Comparison of ENCODE assay signal across 21 cellular contexts in genomic region chr18:69217271-69217670, GRCh38.
DNase-seq lines count a peak whose midpoint lies in the region; ATAC-seq and TF ChIP-seq lines count a peak whose summit lies in the region.
"Had no signal": no experiment of that assay in that cellular context is flagged by ENCODE, and none has a peak within 500 bp of the region (broad histone marks: within the 10 kb centered on the region; RNA-seq: fewer than 3 reads in every experiment).

No MANE protein-coding gene starts in this region.

- H3K9ac ChIP-seq in MM.1S (ENCODE audit: low read length): no peak overlapping the region
- H3K9ac ChIP-seq: SK-N-SH had no signal

- no peak overlapping the region for H2AFZ ChIP-seq in MM.1S (ENCODE audit: low read length)

- H3K27ac ChIP-seq in MM.1S (ENCODE audit: low read length) (no peak overlapping the region), heart right ventricle (no peak overlapping the region)
- H3K27ac ChIP-seq: adrenal gland, Peyer's patch, skin epidermis had no signal

- H3K9me2 ChIP-seq in MM.1S (replicated peaks; ENCODE audit: insufficient read depth, low read length): no peaks in the 10 kb centered on the region
- H3K9me2 ChIP-seq: SK-N-SH had no signal

- TF ChIP-seq CTCF in MM.1S (IDR thresholded peaks at IDR 0.05; ENCODE audit: low read length): no peak
- TF ChIP-seq CTCF in heart right ventricle (IDR thresholded peaks at IDR 0.05): no peak

- no peaks in the 10 kb centered on the region for H3K9me3 ChIP-seq in MM.1S (replicated peaks; ENCODE audit: insufficient read depth, low read length)
- no peaks in the 10 kb centered on the region for H3K9me3 ChIP-seq in heart right ventricle
- H3K9me3 ChIP-seq: adrenal gland, MG63, Peyer's patch, SK-N-SH had no signal

- no peaks in the 10 kb centered on the region for H3K36me3 ChIP-seq in MM.1S (replicated peaks; ENCODE audit: insufficient read depth, low read length)
- no peaks in the 10 kb centered on the region for H3K36me3 ChIP-seq in heart right ventricle
- H3K36me3 ChIP-seq: adrenal gland, MG63, Peyer's patch had no signal

- peak; percentile 83 for DNase-seq in DMS79 treated with DMSO at 0.1 percent for 48 hours (lab: John Stamatoyannopoulos, UW)
- DNase-seq in NCI-H1930 (lab: John Stamatoyannopoulos, UW): peak; percentile 64 to 70
- peak; percentile 61 for DNase-seq in NCI-H524 treated with DMSO at 0.1 percent for 48 hours (lab: John Stamatoyannopoulos, UW)
- DNase-seq in left kidney (ENCODE audit: low read depth, low spot score): peak; percentile 71
- DNase-seq in MM.1S: no peak
- no peak for DNase-seq in heart right ventricle
- DNase-seq: activated B cell treated with CpG ODN at 0.5 μM for 24 hours; activated CD4-positive, alpha-beta memory T cell treated with anti-CD3 and anti-CD28 coated beads, Interleukin-2, amount 10 ng/mL, durations not matched to agents 7 days and 5 days; activated gamma-delta T cell; activated T-cell treated with anti-CD3 and anti-CD28 coated beads for 4 hours; adrenal gland; cortex of kidney; left colon; MG63; midbrain; NK-92 treated with Interleukin-12 subunit alpha and Interleukin-12 subunit beta, amount 100 ng/mL, for 24 hours; Peyer's patch; SK-N-SH; stimulated activated naive CD4-positive, alpha-beta T cell treated with Interleukin-2 at 50 U/mL for 16 hours had no signal

- ATAC-seq in HG03139 (IDR thresholded peaks at IDR 0.05; ENCODE audit: unreplicated experiment) (no peak), heart right ventricle (no peak)
- ATAC-seq: left colon had no signal

- intact Hi-C loops in heart right ventricle (cut with DNase I): no loop called here

- no peaks in the 10 kb centered on the region for H3K27me3 ChIP-seq in MM.1S (replicated peaks; ENCODE audit: insufficient read depth, low read length)
- no peaks in the 10 kb centered on the region for H3K27me3 ChIP-seq in heart right ventricle
- H3K27me3 ChIP-seq: adrenal gland, MG63, Peyer's patch had no signal

- H3K4me2 ChIP-seq in MM.1S (ENCODE audit: low read depth, low read length): no peak overlapping the region
- H3K4me2 ChIP-seq: SK-N-SH had no signal

- WGBS in heart right ventricle, 2 donors: 66 to 75% methylated on average over 7 of the region's 7 CpGs

- H3F3A ChIP-seq in MM.1S (ENCODE audit: insufficient read depth, low read length): no peaks in the 10 kb centered on the region

- H4K20me1 ChIP-seq in MM.1S (ENCODE audit: insufficient read depth, low read length): no peaks in the 10 kb centered on the region

- no peaks in the 10 kb centered on the region for H3K79me2 ChIP-seq in MM.1S (ENCODE audit: low read length)

- H3K4me1 ChIP-seq in MM.1S (ENCODE audit: low read length): peaks cover 4% of the 10 kb centered on the region; the same call in 1 of the 2 replicates
- no peaks in the 10 kb centered on the region for H3K4me1 ChIP-seq in heart right ventricle
- H3K4me1 ChIP-seq: adrenal gland, Peyer's patch had no signal

- no peak overlapping the region for H3K4me3 ChIP-seq in MM.1S (ENCODE audit: low read length)
- H3K4me3 ChIP-seq in heart right ventricle: no peak overlapping the region
- H3K4me3 ChIP-seq: adrenal gland, MG63, Peyer's patch, skin epidermis had no signal

Comparison
In these comparisons a context has a peak if more than half of its experiments do, and no peak if none do; other contexts are left out.
1. DNase-seq: peak in DMS79 treated with DMSO at 0.1 percent for 48 hours (single experiment), NCI-H1930 (2 of 2), NCI-H524 treated with DMSO at 0.1 percent for 48 hours (single experiment) and left kidney (single experiment); none in MM.1S (single experiment) and heart right ventricle (0 of 2).